Comparison of ENCODE assay signal across 12 cellular contexts in genomic region chr12:96225003-96225855, GRCh38. TPM values are rescaled to one million over a fixed set of nuclear protein-coding genes. Genes with fewer than 3 reads are reported as not detected.
A peak's percentile ranks its signal among the peaks of the same experiment; 100 is the strongest.
DNase-seq lines count a peak whose midpoint lies in the region; ATAC-seq and TF ChIP-seq lines count a peak whose summit lies in the region.
"Had no signal": no experiment of that assay in that cellular context is flagged by ENCODE, and none has a peak within 500 bp of the region (broad histone marks: within the 10 kb centered on the region; RNA-seq: fewer than 3 reads in every experiment).

No MANE protein-coding gene starts in this region.

- no peak for ATAC-seq in CD4-positive, alpha-beta T cell (ENCODE audit: poor library complexity)
- ATAC-seq in right lobe of liver: no peak
- ATAC-seq in HG02973 (IDR thresholded peaks at IDR 0.05; ENCODE audit: unreplicated experiment): no peak
- ATAC-seq in GM21737 (IDR thresholded peaks at IDR 0.05; ENCODE audit: unreplicated experiment): no peak
- ATAC-seq: body of pancreas had no signal

- 49% methylated on average over 7 of the region's 8 CpGs for WGBS in right lobe of liver (ENCODE audit: insufficient coverage, low coverage, low lambda C conversion rate, missing lambda C conversion rate)

- no peaks in the 10 kb centered on the region for H3K27me3 ChIP-seq in CD4-positive, alpha-beta T cell (ENCODE audit: control insufficient read depth, insufficient read depth, low read length)
- no peaks in the 10 kb centered on the region for H3K27me3 ChIP-seq in right lobe of liver
- H3K27me3 ChIP-seq: BLaER1 treated with 17β-estradiol and CSF1 and Interleukin-3, amounts not matched to agents 10 nM and 100 nM; body of pancreas had no signal

- H3K9me3 ChIP-seq in CD4-positive, alpha-beta T cell (ENCODE audit: control insufficient read depth, low read length): no peaks in the 10 kb centered on the region
- H3K9me3 ChIP-seq in right lobe of liver: no peaks in the 10 kb centered on the region
- H3K9me3 ChIP-seq: BLaER1 treated with 17β-estradiol and CSF1 and Interleukin-3, amounts not matched to agents 10 nM and 100 nM; body of pancreas had no signal

- no peak overlapping the region for H3K4me3 ChIP-seq in cardiac fibroblast (replicated peaks in 1 of 2; ENCODE audit: low read depth in 2 of 2, low read length in 2 of 2)
- H3K4me3 ChIP-seq in right lobe of liver: no peak overlapping the region
- H3K4me3 ChIP-seq: BLaER1 treated with 17β-estradiol and CSF1 and Interleukin-3, amounts not matched to agents 10 nM and 100 nM; body of pancreas had no signal

- POLR2A ChIA-PET in CD4-positive, alpha-beta T cell (lab: Charles Lee): no interaction called here

- H3K4me3 Mint-ChIP-seq in CD4-positive, alpha-beta T cell: no peak overlapping the region

- CTCF ChIA-PET in CD4-positive, alpha-beta T cell (lab: Charles Lee): no interaction called here

- no peaks in the 10 kb centered on the region for H3K27me3 Mint-ChIP-seq in CD4-positive, alpha-beta T cell

- H3K36me3 Mint-ChIP-seq in CD4-positive, alpha-beta T cell (ENCODE audit: low read depth): peaks cover 65% of the 10 kb centered on the region

- no peak for DNase-seq in CD4-positive, alpha-beta T cell
- DNase-seq in NCI-H1105 treated with DMSO at 0.1 percent for 48 hours (lab: John Stamatoyannopoulos, UW) (peak; percentile 96), cardiac fibroblast (ENCODE audit: low read depth in 2 of 2) (peak; percentile 58 to 67), right lobe of liver (no peak), kidney tubule cell (ENCODE audit: low spot score) (no peak), NK-92 (lab: John Stamatoyannopoulos, UW; ENCODE audit: unreplicated experiment) (no peak)
- DNase-seq: kidney; stimulated activated CD4-positive, alpha-beta T cell treated with anti-CD3 and anti-CD28 coated beads, Interleukin-2, amount 100 ng/mL, for 24 hours had no signal

- no peaks in the 10 kb centered on the region for H3K9me3 Mint-ChIP-seq in CD4-positive, alpha-beta T cell

- H3K27ac Mint-ChIP-seq in CD4-positive, alpha-beta T cell: peak overlapping the region; percentile 33

- H3K4me1 Mint-ChIP-seq in CD4-positive, alpha-beta T cell (ENCODE audit: low read depth): peaks cover 23% of the 10 kb centered on the region

- intact Hi-C loops in CD4-positive, alpha-beta T cell (cut with DNase I, micrococcal nuclease): no loop called here
- intact Hi-C loops in right lobe of liver (cut with DNase I): no loop called here

- TF ChIP-seq POLR2A in right lobe of liver (IDR thresholded peaks at IDR 0.05): no peak

- no peak for TF ChIP-seq CTCF in CD4-positive, alpha-beta T cell (IDR thresholded peaks at IDR 0.05)
- TF ChIP-seq CTCF in cardiac fibroblast (IDR thresholded peaks at IDR 0.05; ENCODE audit: low read depth, low read length): no peak
- no peak for TF ChIP-seq CTCF in right lobe of liver (IDR thresholded peaks at IDR 0.05)

- H3K27ac ChIP-seq in CD4-positive, alpha-beta T cell (ENCODE audit: low read depth, low read length): no peak overlapping the region
- H3K27ac ChIP-seq in right lobe of liver: peak overlapping the region; percentile 48 to 73 (median 67)
- H3K27ac ChIP-seq: BLaER1 treated with 17β-estradiol and CSF1 and Interleukin-3, amounts not matched to agents 10 nM and 100 nM; body of pancreas had no signal

- H3K36me3 ChIP-seq in right lobe of liver: peaks cover 0 to 2% (median 0%) of the 10 kb centered on the region in 4 donors

- peaks cover 0 to 17% (median 6%) of the 10 kb centered on the region in 4 donors for H3K4me1 ChIP-seq in right lobe of liver

RNA-seq across cellular contexts. Expression of gene ELK3, which starts 31.1 kb away (rescaled TPM):
- 10 to 100 TPM; 26.8 to 31.5 TPM for total RNA-seq in CD4-positive, alpha-beta T cell
- total RNA-seq in right lobe of liver: 10 to 100 TPM in 1 of 6 experiments, 1 to 10 TPM in 5; 5.3 to 11.2 (median 5.8) TPM

Comparison
In these comparisons a context has a peak if more than half of its experiments do, and no peak if none do; other contexts are left out.
1. DNase-seq: peak in NCI-H1105 treated with DMSO at 0.1 percent for 48 hours (single experiment) and cardiac fibroblast (2 of 2); none in CD4-positive, alpha-beta T cell (0 of 10), right lobe of liver (0 of 3), kidney tubule cell (single experiment) and NK-92 (single experiment).